9 cellular contexts compared by ENCODE assay signal in genomic region chr1:19250629-19251304, GRCh38. TPM values are rescaled to one million over a fixed set of nuclear protein-coding genes. Genes with fewer than 3 reads are reported as not detected.
DNase-seq lines count a peak whose midpoint lies in the region; ATAC-seq, FAIRE-seq and TF ChIP-seq lines count a peak whose summit lies in the region.
"Had no signal": no experiment of that assay in that cellular context is flagged by ENCODE, and none has a peak within 500 bp of the region (broad histone marks: within the 10 kb centered on the region; RNA-seq: fewer than 3 reads in every experiment).

No MANE protein-coding gene starts in this region.

- no peaks in the 10 kb centered on the region for H3K9me3 Mint-ChIP-seq in T-helper 2 cell treated with Interferon-gamma antibody and Interleukin-4, amounts not matched to agents 5 μg/mL and 100 μg/mL, for 36 hours
- H3K9me3 Mint-ChIP-seq in activated B cell treated with CpG ODN at 0.5 μM for 24 hours, result no peaks in the 10 kb centered on the region

- ATAC-seq in activated B cell treated with CpG ODN at 0.5 μM for 24 hours (ENCODE audit: low read depth), result no peak
- no peak for ATAC-seq in stimulated activated naive CD8-positive, alpha-beta T cell treated with anti-CD3 and anti-CD28 coated beads, Interleukin-15, Interleukin-2, amounts not matched to agents 100 U/mL and 50 U/mL, for 24 hours
- no peak for ATAC-seq in left colon

- H3K4me1 Mint-ChIP-seq in T-helper 2 cell treated with Interferon-gamma antibody and Interleukin-4, amounts not matched to agents 5 μg/mL and 100 μg/mL, for 36 hours (ENCODE audit: low read depth), result peaks cover 15% of the 10 kb centered on the region
- H3K4me1 Mint-ChIP-seq in activated B cell treated with CpG ODN at 0.5 μM for 24 hours, result peaks cover 32% of the 10 kb centered on the region

- peaks cover 82% of the 10 kb centered on the region for H3K79me2 ChIP-seq in hepatocyte

- peak overlapping the region; percentile 98 for H3K27ac Mint-ChIP-seq in T-helper 2 cell treated with Interferon-gamma antibody and Interleukin-4, amounts not matched to agents 5 μg/mL and 100 μg/mL, for 36 hours
- H3K27ac Mint-ChIP-seq in activated B cell treated with CpG ODN at 0.5 μM for 24 hours, result peak overlapping the region; percentile 92

- DNase-seq in T-helper 2 cell treated with Interferon-gamma antibody and Interleukin-4, amounts not matched to agents 5 μg/mL and 100 μg/mL, for 36 hours (ENCODE audit: low spot score), result peak; percentile 6
- no peak for DNase-seq in T-helper 2 cell
- no peak for DNase-seq in activated B cell treated with CpG ODN at 0.5 μM for 24 hours
- no peak for DNase-seq in hepatocyte (ENCODE audit: low spot score)
- peak; percentile 22 for DNase-seq in stimulated activated naive CD8-positive, alpha-beta T cell treated with anti-CD3 and anti-CD28 coated beads, Interleukin-15, Interleukin-2, amounts not matched to agents 100 U/mL and 50 U/mL, for 24 hours
- no peak for DNase-seq in stimulated activated CD4-positive, alpha-beta T cell treated with anti-CD3 and anti-CD28 coated beads, Interleukin-1b, Interleukin-23, amount 100 ng/mL, for 48 hours
- no peak for DNase-seq in GM19239 (ENCODE audit: insufficient read length, low spot score)
- no peak for DNase-seq in left colon

- intact Hi-C loops in activated B cell treated with CpG ODN at 0.5 μM for 24 hours (cut with micrococcal nuclease), result loop anchor here (1.0 to 2.0 kb wide), 5 partner anchors 40 to 348 kb away; partner anchors contain the start of genes AKR7A2, ALDH4A1, IFFO2 and SLC66A1
- intact Hi-C loops in left colon (cut with DNase I, micrococcal nuclease), result no loop called here

- H2AFZ ChIP-seq in hepatocyte, result peak overlapping the region; percentile 93

- H4K20me1 ChIP-seq in hepatocyte (ENCODE audit: insufficient read depth, poor library complexity, severe bottlenecking), result no peaks in the 10 kb centered on the region

- TF ChIP-seq CTCF in activated B cell treated with CpG ODN at 0.5 μM for 24 hours (IDR thresholded peaks at IDR 0.05), result no peak
- TF ChIP-seq CTCF in hepatocyte (IDR thresholded peaks at IDR 0.05; ENCODE audit: poor library complexity), result no peak

- H3K27me3 Mint-ChIP-seq in T-helper 2 cell treated with Interferon-gamma antibody and Interleukin-4, amounts not matched to agents 5 μg/mL and 100 μg/mL, for 36 hours (ENCODE audit: low read depth), result no peaks in the 10 kb centered on the region
- no peaks in the 10 kb centered on the region for H3K27me3 Mint-ChIP-seq in activated B cell treated with CpG ODN at 0.5 μM for 24 hours

- peak overlapping the region; percentile 93 for H3K4me2 ChIP-seq in hepatocyte

- peak overlapping the region; percentile 83 for H3K4me3 ChIP-seq in hepatocyte

- CTCF ChIA-PET in activated B cell treated with CpG ODN at 0.5 μM for 24 hours (lab: Charles Lee), result interaction anchor here (1.1 to 2.4 kb wide), 2 partner anchors 10 to 40 kb away, joined by 3 to 10 read pairs; no protein-coding TSS in a partner anchor

- no peaks in the 10 kb centered on the region for H3K36me3 ChIP-seq in hepatocyte (replicated peaks; ENCODE audit: insufficient read depth, low read depth)

- no peaks in the 10 kb centered on the region for H3K27me3 ChIP-seq in hepatocyte

- peaks cover 19% of the 10 kb centered on the region for H3K4me1 ChIP-seq in hepatocyte (ENCODE audit: insufficient read depth)

- H3K9me2 ChIP-seq in hepatocyte (replicated peaks; ENCODE audit: insufficient read depth), result no peaks in the 10 kb centered on the region

- H3K27ac ChIP-seq in hepatocyte, result peak overlapping the region; percentile 98

- peak overlapping the region; percentile 99 for H3K4me3 Mint-ChIP-seq in T-helper 2 cell treated with Interferon-gamma antibody and Interleukin-4, amounts not matched to agents 5 μg/mL and 100 μg/mL, for 36 hours
- peak overlapping the region; percentile 96 for H3K4me3 Mint-ChIP-seq in activated B cell treated with CpG ODN at 0.5 μM for 24 hours

- POLR2A ChIA-PET in activated B cell treated with CpG ODN at 0.5 μM for 24 hours (lab: Charles Lee), result interaction anchor here (1.0 to 2.5 kb wide), 9 partner anchors 9 to 1811 kb away, joined by 3 to 22 read pairs (median 5); partner anchors contain the start of genes AKR7A2, CAPZB, RCC2 and SLC66A1

- no peak for FAIRE-seq in GM19239 (lab: Jason Lieb, UNC)
- FAIRE-seq: G401.6 had no signal

- 16% methylated on average over 14 of the region's 14 CpGs for WGBS in hepatocyte (ENCODE audit: low lambda C conversion rate, missing lambda C conversion rate)

- H3K9me3 ChIP-seq in hepatocyte (ENCODE audit: low read depth), result no peaks in the 10 kb centered on the region

- H3K36me3 Mint-ChIP-seq in T-helper 2 cell treated with Interferon-gamma antibody and Interleukin-4, amounts not matched to agents 5 μg/mL and 100 μg/mL, for 36 hours (ENCODE audit: low read depth), result peaks cover 10% of the 10 kb centered on the region
- H3K36me3 Mint-ChIP-seq in activated B cell treated with CpG ODN at 0.5 μM for 24 hours (ENCODE audit: low read depth), result peaks cover 24% of the 10 kb centered on the region

RNA-seq across cellular contexts. Expression of gene EMC1, which starts 0.6 kb away (rescaled TPM):
- total RNA-seq in activated B cell treated with CpG ODN at 0.5 μM for 24 hours, result 40.0 and 42.7 TPM in 2 replicates
- 33.0 and 35.8 TPM in 2 replicates for total RNA-seq in hepatocyte
- polyA plus RNA-seq in hepatocyte, result 28.6 and 33.2 TPM in 2 replicates
- total RNA-seq in left colon, result 10 to 100 TPM; 33.2 to 41.1 TPM

RNA-seq across cellular contexts. Expression of gene MRTO4, which starts 0.8 kb away (rescaled TPM):
- total RNA-seq in activated B cell treated with CpG ODN at 0.5 μM for 24 hours (61.5 and 73.1 TPM in 2 replicates), hepatocyte (19.7 and 20.8 TPM in 2 replicates), left colon (10 to 100 TPM; 16.3 to 18.5 TPM)
- 24.9 and 28.7 TPM in 2 replicates for polyA plus RNA-seq in hepatocyte

RNA-seq across cellular contexts. Expression of gene AKR7A3, which starts 37.8 kb away (rescaled TPM):
- 0.61 and 0.80 TPM in 2 replicates for total RNA-seq in activated B cell treated with CpG ODN at 0.5 μM for 24 hours
- 1.2 and 2.3 TPM in 2 replicates for total RNA-seq in hepatocyte
- polyA plus RNA-seq in hepatocyte, result 0.46 and 1.5 TPM in 2 replicates
- total RNA-seq in left colon, result 10 to 100 TPM; 92.5 to 94.3 TPM

RNA-seq across cellular contexts. Expression of gene UBR4, which starts 40.7 kb away (rescaled TPM):
- total RNA-seq in activated B cell treated with CpG ODN at 0.5 μM for 24 hours (221 and 262 TPM in 2 replicates), hepatocyte (138 and 175 TPM in 2 replicates), left colon (100 to 1,000 TPM; 103 to 114 TPM)
- polyA plus RNA-seq in hepatocyte, result 140 and 166 TPM in 2 replicates

Comparison
In these comparisons a context has a peak if more than half of its experiments do, and no peak if none do; other contexts are left out.
1. DNase-seq: peak in T-helper 2 cell treated with Interferon-gamma antibody and Interleukin-4, amounts not matched to agents 5 μg/mL and 100 μg/mL, for 36 hours (single experiment) and stimulated activated naive CD8-positive, alpha-beta T cell treated with anti-CD3 and anti-CD28 coated beads, Interleukin-15, Interleukin-2, amounts not matched to agents 100 U/mL and 50 U/mL, for 24 hours (single experiment); none in T-helper 2 cell (0 of 5), activated B cell treated with CpG ODN at 0.5 μM for 24 hours (single experiment), hepatocyte (single experiment), stimulated activated CD4-positive, alpha-beta T cell treated with anti-CD3 and anti-CD28 coated beads, Interleukin-1b, Interleukin-23, amount 100 ng/mL, for 48 hours (single experiment), GM19239 (single experiment) and left colon (0 of 2).
2. RNA of gene AKR7A3, which starts 37.8 kb away (total RNA-seq): 92.5 to 94.3 TPM in left colon; 1.2 to 2.3 TPM in hepatocyte and 0.61 to 0.80 TPM in activated B cell treated with CpG ODN at 0.5 μM for 24 hours; every median in the first group is over 10 times any median in the second.